ENCODE assay signal across 15 cellular contexts in genomic region chr5:76325326-76325725, GRCh38.
A peak's percentile ranks its signal among the peaks of the same experiment; 100 is the strongest.
DNase-seq lines count a peak whose midpoint lies in the region; ATAC-seq, FAIRE-seq and TF ChIP-seq lines count a peak whose summit lies in the region.
"Had no signal": no experiment of that assay in that cellular context is flagged by ENCODE, and none has a peak within 500 bp of the region (broad histone marks: within the 10 kb centered on the region; RNA-seq: fewer than 3 reads in every experiment).

No MANE protein-coding gene starts in this region.

- H3K4me1 Mint-ChIP-seq in activated CD4-positive, alpha-beta memory T cell treated with anti-CD3 and anti-CD28 coated beads, Interleukin-2, amount 10 ng/mL, durations not matched to agents 7 days and 5 days, result peaks cover 70% of the 10 kb centered on the region
- H3K4me1 Mint-ChIP-seq in type B pancreatic cell (ENCODE audit: unreplicated experiment), result peaks cover 52% of the 10 kb centered on the region
- H3K4me1 Mint-ChIP-seq in progenitor cell of endocrine pancreas (ENCODE audit: low read depth), result peaks cover 37% of the 10 kb centered on the region

- CTCF ChIA-PET in HepG2 (lab: Yijun Ruan, JAX; ENCODE audit: low intra/inter-chr PET ratio, low total read pairs), result no interaction called here
- CTCF ChIA-PET in activated CD4-positive, alpha-beta memory T cell treated with anti-CD3 and anti-CD28 coated beads, Interleukin-2, amount 10 ng/mL, durations not matched to agents 7 days and 5 days (lab: Charles Lee), result interaction anchor here (0.5 to 3.0 kb wide), 11 partner anchors 10 to 222 kb away, joined by 3 to 34 read pairs (median 5); partner anchors contain the start of gene IQGAP2

- peak; percentile 28 to 74 (median 50) for ATAC-seq in right lobe of liver
- no peak for ATAC-seq in HepG2
- ATAC-seq in left lobe of liver, result peak; percentile 37
- ATAC-seq in HG03565 (IDR thresholded peaks at IDR 0.05; ENCODE audit: unreplicated experiment), result no peak

- H3K9me3 ChIP-seq in right lobe of liver, result no peaks in the 10 kb centered on the region
- H3K9me3 ChIP-seq in HepG2 (ENCODE audit: low read length), result no peaks in the 10 kb centered on the region

- no peak for FAIRE-seq in HepG2 (lab: Jason Lieb, UNC)

- H3K9ac ChIP-seq in HepG2 (ENCODE audit: insufficient read depth, low read depth, low read length), result no peak overlapping the region

- peak overlapping the region; percentile 44 for H3K4me3 Mint-ChIP-seq in activated CD4-positive, alpha-beta memory T cell treated with anti-CD3 and anti-CD28 coated beads, Interleukin-2, amount 10 ng/mL, durations not matched to agents 7 days and 5 days
- H3K4me3 Mint-ChIP-seq in type B pancreatic cell, result peak overlapping the region; percentile 79
- no peak overlapping the region for H3K4me3 Mint-ChIP-seq in progenitor cell of endocrine pancreas (ENCODE audit: low read depth)

- no peak overlapping the region for H3K4me2 ChIP-seq in HepG2 (ENCODE audit: low read depth, low read length)

- TF ChIP-seq POLR2A in right lobe of liver (IDR thresholded peaks at IDR 0.05), result no peak
- TF ChIP-seq POLR2A in HepG2 (IDR thresholded peaks at IDR 0.05; ENCODE audit: insufficient read depth in 1 of 2, low read depth in 2 of 2, low read length in 2 of 2), result no peak

- peaks cover 16% of the 10 kb centered on the region for H3K36me3 Mint-ChIP-seq in activated CD4-positive, alpha-beta memory T cell treated with anti-CD3 and anti-CD28 coated beads, Interleukin-2, amount 10 ng/mL, durations not matched to agents 7 days and 5 days (ENCODE audit: low read depth)
- peaks cover 5% of the 10 kb centered on the region for H3K36me3 Mint-ChIP-seq in type B pancreatic cell
- H3K36me3 Mint-ChIP-seq in progenitor cell of endocrine pancreas (ENCODE audit: insufficient read depth), result no peaks in the 10 kb centered on the region

- no peak for TF ChIP-seq RAD21 in HepG2 (CRISPR knock-in tag; IDR thresholded peaks at IDR 0.05)

- no peaks in the 10 kb centered on the region for H4K20me1 ChIP-seq in HepG2 (ENCODE audit: insufficient read depth, low read length)

- H3K79me2 ChIP-seq in HepG2 (ENCODE audit: insufficient read depth, low read length), result no peaks in the 10 kb centered on the region

- H3K27me3 ChIP-seq in right lobe of liver (no peaks in the 10 kb centered on the region), HepG2 (ENCODE audit: control insufficient read depth in 1 of 2, insufficient read depth in 2 of 2, low read length in 2 of 2) (peaks cover 0 to 18% of the 10 kb centered on the region in 2 experiments; a peak in 2 of 5 replicates)

- H3K9me3 Mint-ChIP-seq in activated CD4-positive, alpha-beta memory T cell treated with anti-CD3 and anti-CD28 coated beads, Interleukin-2, amount 10 ng/mL, durations not matched to agents 7 days and 5 days, result peaks cover 15% of the 10 kb centered on the region
- H3K9me3 Mint-ChIP-seq in type B pancreatic cell (no peaks in the 10 kb centered on the region), progenitor cell of endocrine pancreas (ENCODE audit: low read depth) (peaks cover 6% of the 10 kb centered on the region)

- H2AFZ ChIP-seq in HepG2 (ENCODE audit: low read length), result no peak overlapping the region

- TF ChIP-seq EP300 in HepG2 (IDR thresholded peaks at IDR 0.05; ENCODE audit: low read depth in 2 of 2, low read length in 2 of 2), result no peak
- no peak for TF ChIP-seq EP300 in HepG2 (CRISPR knock-in tag; IDR thresholded peaks at IDR 0.05; ENCODE audit: borderline replicate concordance)

- BruUV-seq in HepG2 (replicated peaks; lab: Mats Ljungman, UMichigan), result no TSS peak

- no peak for DNase-seq in right lobe of liver
- no peak for DNase-seq in HepG2 (ENCODE audit: low spot score)
- no peak for DNase-seq in activated CD4-positive, alpha-beta memory T cell treated with anti-CD3 and anti-CD28 coated beads, Interleukin-2, amount 10 ng/mL, durations not matched to agents 7 days and 5 days
- DNase-seq in left lobe of liver (ENCODE audit: low spot score), result no peak
- DNase-seq in type B pancreatic cell (ENCODE audit: extremely low spot score, unreplicated experiment), result no peak
- DNase-seq in NCI-H2029 treated with DMSO at 0.1 percent for 48 hours (lab: John Stamatoyannopoulos, UW), result no peak
- no peak for DNase-seq in progenitor cell of endocrine pancreas (ENCODE audit: low spot score, unreplicated experiment)
- DNase-seq: aorta; cortex of kidney; GDM1; midbrain; NCI-H146; NCI-H510A treated with DMSO at 0.1 percent for 48 hours; stimulated activated CD4-positive, alpha-beta T cell treated with anti-CD3 and anti-CD28 coated beads, Interleukin-1b, Interleukin-23, amount 100 ng/mL, for 48 hours had no signal

- H3K27ac ChIP-seq in right lobe of liver (no peak overlapping the region), HepG2 (ENCODE audit: extremely low read length, insufficient read depth, low read length) (no peak overlapping the region)

- POLR2A ChIA-PET in HepG2 (lab: Yijun Ruan, JAX), result no interaction called here
- POLR2A ChIA-PET in activated CD4-positive, alpha-beta memory T cell treated with anti-CD3 and anti-CD28 coated beads, Interleukin-2, amount 10 ng/mL, durations not matched to agents 7 days and 5 days (lab: Charles Lee), result interaction anchor here (0.6 to 9.5 kb wide), 17 partner anchors 9 to 988 kb away, joined by 3 to 209 read pairs (median 8); partner anchors contain the start of genes HMGCR, IQGAP2 and POC5

- intact Hi-C loops in right lobe of liver (cut with DNase I) (no loop called here), HepG2 (cut with micrococcal nuclease; ENCODE audit: unreplicated experiment) (no loop called here)

- H3K4me3 ChIP-seq in right lobe of liver (no peak overlapping the region), HepG2 (replicated peaks in 1 of 3; ENCODE audit: insufficient read depth in 1 of 3, low read depth in 2 of 3, low read length in 3 of 3) (no peak overlapping the region)

- in situ Hi-C loops in HepG2 (cut with HindIII; ENCODE audit: extremely low pct_ligation_motif_present, low pct_unique_long_range_greater_than_20kb), result no loop called here

- H3K4me1 ChIP-seq in right lobe of liver (no peaks in the 10 kb centered on the region), HepG2 (ENCODE audit: insufficient read depth, low read length) (peaks cover 18% of the 10 kb centered on the region)

- H3K36me3 ChIP-seq in right lobe of liver, result no peaks in the 10 kb centered on the region
- no peaks in the 10 kb centered on the region for H3K36me3 ChIP-seq in HepG2 (replicated peaks in 1 of 2; ENCODE audit: control insufficient read depth in 1 of 2, insufficient read depth in 2 of 2, low read length in 2 of 2)

- no peak for TF ChIP-seq CTCF in right lobe of liver (IDR thresholded peaks at IDR 0.05)
- TF ChIP-seq CTCF in HepG2 (CRISPR knock-in tag; IDR thresholded peaks at IDR 0.05), result no peak
- no peak for TF ChIP-seq CTCF in type B pancreatic cell (conservative IDR thresholded peaks at IDR 0.05)
- TF ChIP-seq CTCF in progenitor cell of endocrine pancreas (IDR thresholded peaks at IDR 0.05; ENCODE audit: unreplicated experiment), result no peak

- 48% methylated on average over 7 of the region's 7 CpGs for WGBS in right lobe of liver (ENCODE audit: insufficient coverage, low coverage, low lambda C conversion rate, missing lambda C conversion rate)
- WGBS in HepG2 (ENCODE audit: low lambda C conversion rate), result 44% methylated on average over 7 of the region's 7 CpGs

- peak overlapping the region; percentile 99 for H3K27ac Mint-ChIP-seq in activated CD4-positive, alpha-beta memory T cell treated with anti-CD3 and anti-CD28 coated beads, Interleukin-2, amount 10 ng/mL, durations not matched to agents 7 days and 5 days
- peak overlapping the region; percentile 14 for H3K27ac Mint-ChIP-seq in type B pancreatic cell
- H3K27ac Mint-ChIP-seq in progenitor cell of endocrine pancreas, result no peak overlapping the region

- no peaks in the 10 kb centered on the region for H3K27me3 Mint-ChIP-seq in activated CD4-positive, alpha-beta memory T cell treated with anti-CD3 and anti-CD28 coated beads, Interleukin-2, amount 10 ng/mL, durations not matched to agents 7 days and 5 days
- no peaks in the 10 kb centered on the region for H3K27me3 Mint-ChIP-seq in type B pancreatic cell
- H3K27me3 Mint-ChIP-seq in progenitor cell of endocrine pancreas, result no peaks in the 10 kb centered on the region

TF ChIP-seq in HepG2, 621 proteins besides CTCF, POLR2A, EP300 and RAD21:
- TF ChIP-seq DBP (CRISPR knock-in tag; IDR thresholded peaks at IDR 0.05; ENCODE audit: not compliant biosample characterization), result no peak
- TF ChIP-seq NR0B2 (CRISPR knock-in tag; IDR thresholded peaks at IDR 0.05), result no peak
- no peak for TF ChIP-seq ZNF580 (CRISPR knock-in tag; IDR thresholded peaks at IDR 0.05; ENCODE audit: borderline replicate concordance, low read depth)
- TF ChIP-seq ZNF558 (CRISPR knock-in tag; IDR thresholded peaks at IDR 0.05; ENCODE audit: borderline replicate concordance), result no peak
- TF ChIP-seq FOXK2 (IDR thresholded peaks at IDR 0.05), result no peak
- TF ChIP-seq SKI (IDR thresholded peaks at IDR 0.05; ENCODE audit: partially characterized antibody), result no peak
- TF ChIP-seq CCAR2 (optimal IDR thresholded peaks at IDR 0.05; ENCODE audit: low read depth, low read length), result no peak

Comparison
In these comparisons a context has a peak if more than half of its experiments do, and no peak if none do; other contexts are left out.
1. ATAC-seq: peak in right lobe of liver (4 of 4) and left lobe of liver (single experiment); none in HepG2 (single experiment) and HG03565 (single experiment).